8 cellular contexts compared by ENCODE assay signal in genomic region chr5:66807743-66808142, GRCh38.
DNase-seq lines count a peak whose midpoint lies in the region; ATAC-seq and TF ChIP-seq lines count a peak whose summit lies in the region.

No MANE protein-coding gene starts in this region.

- peaks cover 7 to 29% (median 20%) of the 10 kb centered on the region in 5 donors for H3K27me3 Mint-ChIP-seq in naive thymus-derived CD8-positive, alpha-beta T cell

- H3K27me3 ChIP-seq in sigmoid colon = no peaks in the 10 kb centered on the region
- H3K27me3 ChIP-seq in stomach = peaks cover 0 to 5% (median 0%) of the 10 kb centered on the region in 3 donors

- no peak for ATAC-seq in naive thymus-derived CD8-positive, alpha-beta T cell

- no peak for TF ChIP-seq POLR2A in sigmoid colon (IDR thresholded peaks at IDR 0.05)
- no peak for TF ChIP-seq POLR2A in stomach (IDR thresholded peaks at IDR 0.05)

- peak; percentile 47 for DNase-seq in COR-L47 (lab: John Stamatoyannopoulos, UW)
- DNase-seq in NCI-H1694 treated with DMSO at 0.1 percent for 48 hours (lab: John Stamatoyannopoulos, UW) = peak; percentile 17
- DNase-seq in coronary artery (ENCODE audit: low spot score) = no peak
- DNase-seq in mucosa of gallbladder (ENCODE audit: low spot score) = peak; percentile 46
- no peak for DNase-seq in mesenteric fat pad (ENCODE audit: low spot score)
- no peak for DNase-seq in naive thymus-derived CD8-positive, alpha-beta T cell
- no peak for DNase-seq in sigmoid colon
- no peak for DNase-seq in stomach

- H3K4me1 Mint-ChIP-seq in naive thymus-derived CD8-positive, alpha-beta T cell = no peaks in the 10 kb centered on the region

- TF ChIP-seq CTCF in coronary artery (IDR thresholded peaks at IDR 0.05) (peak; percentile 20), sigmoid colon (IDR thresholded peaks at IDR 0.05) (no peak), stomach (IDR thresholded peaks at IDR 0.05) (peak in 2 of 7 experiments; percentile 7 to 21)

- H3K27ac ChIP-seq in coronary artery = no peak overlapping the region
- H3K27ac ChIP-seq in sigmoid colon = no peak overlapping the region
- no peak overlapping the region for H3K27ac ChIP-seq in stomach

- no peak overlapping the region for H3K4me3 Mint-ChIP-seq in naive thymus-derived CD8-positive, alpha-beta T cell

- H3K9me3 ChIP-seq in sigmoid colon (no peaks in the 10 kb centered on the region), stomach (no peaks in the 10 kb centered on the region)

- H3K27ac Mint-ChIP-seq in naive thymus-derived CD8-positive, alpha-beta T cell = no peak overlapping the region

- POLR2A ChIA-PET in naive thymus-derived CD8-positive, alpha-beta T cell (lab: Charles Lee) = no interaction called here

- WGBS in sigmoid colon, 2 donors = 51 to 75% methylated on average over 5 of the region's 5 CpGs
- 53 to 70% (median 64%) methylated on average over 5 of the region's 5 CpGs for WGBS in stomach, 5 donors

- intact Hi-C loops in sigmoid colon (cut with DNase I) (no loop called here), stomach (cut with DNase I; ENCODE audit: low total_unique reads) (loop anchor here (10.0 kb wide), 1 partner anchor 397 kb away; no protein-coding TSS in a partner anchor)

- H3K9me3 Mint-ChIP-seq in naive thymus-derived CD8-positive, alpha-beta T cell = no peaks in the 10 kb centered on the region

- no peaks in the 10 kb centered on the region for H3K4me1 ChIP-seq in sigmoid colon
- H3K4me1 ChIP-seq in stomach = no peaks in the 10 kb centered on the region

- TF ChIP-seq EP300 in sigmoid colon (IDR thresholded peaks at IDR 0.05) = no peak
- no peak for TF ChIP-seq EP300 in stomach (IDR thresholded peaks at IDR 0.05)

- H3K36me3 Mint-ChIP-seq in naive thymus-derived CD8-positive, alpha-beta T cell = no peaks in the 10 kb centered on the region

- H3K36me3 ChIP-seq in sigmoid colon (no peaks in the 10 kb centered on the region), stomach (no peaks in the 10 kb centered on the region)

- H3K4me3 ChIP-seq in coronary artery = no peak overlapping the region
- H3K4me3 ChIP-seq in sigmoid colon = no peak overlapping the region
- H3K4me3 ChIP-seq in stomach = no peak overlapping the region

Comparison
In these comparisons a context has a peak if more than half of its experiments do, and no peak if none do; other contexts are left out.
1. DNase-seq: peak in COR-L47 (single experiment), NCI-H1694 treated with DMSO at 0.1 percent for 48 hours (single experiment) and mucosa of gallbladder (single experiment); none in coronary artery (single experiment), mesenteric fat pad (single experiment), naive thymus-derived CD8-positive, alpha-beta T cell (0 of 10), sigmoid colon (single experiment) and stomach (single experiment).